Comparison of ENCODE assay signal across 19 cellular contexts in the genomic region with DNA sequence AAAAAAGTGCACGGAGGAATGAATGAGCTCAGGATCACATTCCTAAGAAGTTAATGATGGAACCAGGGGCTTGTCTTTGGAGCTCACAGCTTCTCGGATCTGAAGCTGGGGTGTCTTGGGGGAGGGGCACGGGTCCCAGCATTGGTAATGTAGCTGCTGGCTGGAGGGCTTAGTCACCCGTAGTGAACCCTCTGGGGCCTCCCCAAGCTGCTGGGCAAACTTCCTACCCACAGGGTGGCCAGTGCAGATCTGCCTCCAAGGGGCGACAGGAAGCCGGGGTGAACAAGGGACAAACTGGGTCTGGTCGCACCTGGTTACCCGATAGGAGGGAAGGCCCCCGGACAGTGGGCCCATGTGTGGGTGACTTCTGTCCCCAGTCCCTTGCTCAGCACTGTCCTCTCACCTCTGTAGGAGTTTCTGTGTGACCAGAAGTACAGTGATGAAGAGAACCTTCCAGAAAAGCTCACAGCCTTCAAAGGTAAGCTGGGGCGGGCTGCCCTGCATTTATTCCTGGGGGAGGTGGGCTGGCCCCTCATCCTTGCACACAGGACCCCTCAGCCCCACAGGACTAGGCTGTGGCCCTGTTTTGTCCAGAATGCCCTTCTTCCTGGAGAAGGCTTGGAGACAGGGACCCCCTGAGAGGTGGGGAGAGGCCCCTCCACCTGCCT. TPM values are rescaled to one million over a fixed set of nuclear protein-coding genes. Genes with fewer than 3 reads are reported as not detected.
A peak's percentile ranks its signal among the peaks of the same experiment; 100 is the strongest.
DNase-seq lines count a peak whose midpoint lies in the region; TF ChIP-seq lines count a peak whose summit lies in the region.
"Had no signal": no experiment of that assay in that cellular context is flagged by ENCODE, and none has a peak within 500 bp of the region (broad histone marks: within the 10 kb centered on the region; RNA-seq: fewer than 3 reads in every experiment).

No MANE protein-coding gene starts in this region.

- H3K27me3 Mint-ChIP-seq in glutamatergic neuron (ENCODE audit: unreplicated experiment), result peaks cover 4% of the 10 kb centered on the region

- 63% methylated on average over 6 of the region's 10 CpGs for WGBS in esophagus muscularis mucosa

- H3K4me3 Mint-ChIP-seq in glutamatergic neuron (ENCODE audit: unreplicated experiment), result no peak overlapping the region
- H3K4me3 Mint-ChIP-seq: activated CD4-positive, alpha-beta memory T cell treated with anti-CD3 and anti-CD28 coated beads for 36 hours; naive thymus-derived CD8-positive, alpha-beta T cell had no signal

- H3K36me3 ChIP-seq in esophagus muscularis mucosa (peaks cover 0 to 63% (median 0%) of the 10 kb centered on the region in 4 donors), Peyer's patch (no peaks in the 10 kb centered on the region)
- H3K36me3 ChIP-seq: adrenal gland, BE2C, right lobe of liver had no signal

- TF ChIP-seq POLR2A in esophagus muscularis mucosa (IDR thresholded peaks at IDR 0.05; ENCODE audit: low read depth) (no peak), Peyer's patch (IDR thresholded peaks at IDR 0.05) (no peak)

- H3K36me3 Mint-ChIP-seq in glutamatergic neuron (ENCODE audit: unreplicated experiment), result no peaks in the 10 kb centered on the region
- H3K36me3 Mint-ChIP-seq: activated CD4-positive, alpha-beta memory T cell treated with anti-CD3 and anti-CD28 coated beads for 36 hours; naive thymus-derived CD8-positive, alpha-beta T cell had no signal

- TF ChIP-seq CTCF in astrocyte of the spinal cord (IDR thresholded peaks at IDR 0.05; ENCODE audit: low read depth, low read length), result no peak
- TF ChIP-seq CTCF in glutamatergic neuron (IDR thresholded peaks at IDR 0.05; ENCODE audit: partially characterized antibody, unreplicated experiment), result no peak
- no peak for TF ChIP-seq CTCF in esophagus muscularis mucosa (IDR thresholded peaks at IDR 0.05)
- no peak for TF ChIP-seq CTCF in Peyer's patch (IDR thresholded peaks at IDR 0.05)

- in situ Hi-C loops in astrocyte of the spinal cord (cut with HindIII; ENCODE audit: low sequenced_read_pairs), result no loop called here

- H3K4me1 Mint-ChIP-seq in glutamatergic neuron (ENCODE audit: low read depth, unreplicated experiment), result no peaks in the 10 kb centered on the region

- intact Hi-C loops in esophagus muscularis mucosa (cut with DNase I), result no loop called here

- H3K9me3 Mint-ChIP-seq in glutamatergic neuron (ENCODE audit: unreplicated experiment), result no peaks in the 10 kb centered on the region
- H3K9me3 Mint-ChIP-seq: activated CD4-positive, alpha-beta memory T cell treated with anti-CD3 and anti-CD28 coated beads for 36 hours; naive thymus-derived CD8-positive, alpha-beta T cell had no signal

- H3K27me3 ChIP-seq in esophagus muscularis mucosa (peaks cover 0 to 5% (median 0%) of the 10 kb centered on the region in 4 donors), Peyer's patch (no peaks in the 10 kb centered on the region)
- H3K27me3 ChIP-seq: adrenal gland, MG63, right lobe of liver had no signal

- TF ChIP-seq EP300 in esophagus muscularis mucosa (IDR thresholded peaks at IDR 0.05), result no peak

- H3K27ac ChIP-seq in substantia nigra (ENCODE audit: low read depth, low read length, poor library complexity, severe bottlenecking) (peak overlapping the region; percentile 98), esophagus muscularis mucosa (replicated peaks in 1 of 4) (peak overlapping the region in 1 of 4 donors; percentile 33), Peyer's patch (no peak overlapping the region)
- H3K27ac ChIP-seq: adrenal gland, right lobe of liver had no signal

- H3K4me3 ChIP-seq in astrocyte of the spinal cord (ENCODE audit: low read depth, low read length), result no peak overlapping the region
- H3K4me3 ChIP-seq in esophagus muscularis mucosa, result no peak overlapping the region
- H3K4me3 ChIP-seq in Peyer's patch, result no peak overlapping the region
- H3K4me3 ChIP-seq: adrenal gland, MG63, right lobe of liver had no signal

- DNase-seq in HK-2 (ENCODE audit: unreplicated experiment) (peak; percentile 96), astrocyte of the spinal cord (ENCODE audit: low read depth, low spot score) (peak; percentile 7), kidney glomerular epithelial cell (lab: John Stamatoyannopoulos, UW) (peak; percentile 82), substantia nigra (lab: John Stamatoyannopoulos, UW) (peak in 6 of 49 donors; percentile 18 to 54 (median 34)), glutamatergic neuron (no peak), esophagus muscularis mucosa (ENCODE audit: extremely low spot score) (no peak), Peyer's patch (no peak)
- DNase-seq: activated CD4-positive, alpha-beta memory T cell treated with anti-CD3 and anti-CD28 coated beads for 36 hours; BE2C; cortex of kidney; DMS53; MG63; naive thymus-derived CD8-positive, alpha-beta T cell; NCI-H2029 treated with DMSO at 0.1 percent for 48 hours; NCI-H524 treated with DMSO at 0.1 percent for 48 hours; PC-3; stimulated activated CD4-positive, alpha-beta T cell treated with anti-CD3 and anti-CD28 coated beads, Interleukin-2, amount 100 ng/mL, for 24 hours had no signal

- peaks cover 0 to 19% (median 9%) of the 10 kb centered on the region in 4 donors for H3K4me1 ChIP-seq in esophagus muscularis mucosa
- H3K4me1 ChIP-seq in Peyer's patch, result no peaks in the 10 kb centered on the region
- H3K4me1 ChIP-seq: adrenal gland, BE2C, right lobe of liver had no signal

- H3K27ac Mint-ChIP-seq in glutamatergic neuron (ENCODE audit: unreplicated experiment), result no peak overlapping the region
- H3K27ac Mint-ChIP-seq: activated CD4-positive, alpha-beta memory T cell treated with anti-CD3 and anti-CD28 coated beads for 36 hours; naive thymus-derived CD8-positive, alpha-beta T cell had no signal

- H3K9me3 ChIP-seq in esophagus muscularis mucosa (no peaks in the 10 kb centered on the region), Peyer's patch (no peaks in the 10 kb centered on the region)
- H3K9me3 ChIP-seq: adrenal gland, BE2C, MG63, right lobe of liver had no signal

RNA-seq across cellular contexts. Expression of a gene that starts 14.1 kb away (rescaled TPM):
- total RNA-seq in glutamatergic neuron (ENCODE audit: unreplicated experiment) (56.5 TPM), esophagus muscularis mucosa (10 to 100 TPM; 26.4 to 36.2 (median 28.7) TPM), Peyer's patch (100 to 1,000 TPM in 2 of 4 donors, 10 to 100 TPM in 2; 48.2 to 159 (median 88.2) TPM)

RNA-seq across cellular contexts. Expression of a gene that starts 15.0 kb away (rescaled TPM):
- 16.7 TPM for total RNA-seq in glutamatergic neuron (ENCODE audit: unreplicated experiment)
- 10 to 100 TPM in 3 of 4 donors, 1 to 10 TPM in 1; 9.1 to 24.8 (median 19.3) TPM for total RNA-seq in esophagus muscularis mucosa
- 10 to 100 TPM in 1 of 4 donors, 1 to 10 TPM in 3; 1.5 to 10.7 (median 2.8) TPM for total RNA-seq in Peyer's patch
- total RNA-seq: naive thymus-derived CD8-positive, alpha-beta T cell had no signal

Comparison
In these comparisons a context has a peak if more than half of its experiments do, and no peak if none do; other contexts are left out.
1. DNase-seq: peak in HK-2 (single experiment), astrocyte of the spinal cord (single experiment) and kidney glomerular epithelial cell (single experiment); none in glutamatergic neuron (single experiment), esophagus muscularis mucosa (single experiment) and Peyer's patch (0 of 3).